In the genomic region with DNA sequence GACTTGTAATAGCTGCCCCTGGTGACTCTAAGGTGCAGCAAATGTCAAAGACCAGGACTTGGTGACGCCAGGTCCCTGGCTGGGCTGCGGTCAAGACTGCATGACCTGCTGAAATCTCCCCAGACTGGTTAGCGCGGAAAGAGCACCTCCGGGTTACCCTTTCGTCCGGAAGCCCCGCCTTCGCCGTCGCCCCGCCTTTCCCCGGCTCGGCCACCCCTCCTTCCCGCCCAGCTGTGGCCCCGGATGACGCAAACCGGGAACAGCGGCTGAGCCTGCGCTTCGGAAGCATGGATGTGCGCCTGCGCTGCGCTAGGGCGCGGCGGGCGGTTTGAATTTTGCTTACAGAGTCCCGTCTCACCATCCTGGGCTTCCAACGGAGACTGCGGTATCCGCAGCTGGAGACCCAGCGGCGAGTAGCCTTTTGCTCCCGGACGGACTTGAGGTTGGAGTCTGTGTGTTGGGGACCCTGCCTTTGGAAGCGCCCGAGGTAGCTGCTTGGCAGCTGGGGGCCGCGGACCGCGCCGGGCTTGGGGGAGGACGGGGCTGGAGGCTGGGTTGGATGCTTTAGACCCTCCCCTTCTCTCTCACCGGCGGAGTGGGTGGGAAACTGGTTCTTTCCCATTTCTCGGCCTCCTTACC, we compare ENCODE assay signal across 8 cellular contexts. TPM values are rescaled to one million over a fixed set of nuclear protein-coding genes. Genes with fewer than 3 reads are reported as not detected.
DNase-seq lines count a peak whose midpoint lies in the region; ATAC-seq, FAIRE-seq and TF ChIP-seq lines count a peak whose summit lies in the region.

SKA1 (plus strand) TSS at position 294 of the 639 bp plus-strand sequence. CDS start 785 bp downstream, outside the sequence.

- CTCF ChIA-PET in AG04449 (lab: Yijun Ruan, JAX): interaction anchor here (1.5 to 3.7 kb wide), 2 partner anchors 18 to 54 kb away, joined by 3 to 27 read pairs; no protein-coding TSS in a partner anchor

- H3K36me3 ChIP-seq in small intestine (ENCODE audit: control insufficient read depth in 2 of 2, insufficient read depth in 2 of 2, low read length in 2 of 2): no peaks in the 10 kb centered on the region

- 0 to 1% (median 0%) methylated on average over 43 to 47 of the region's 47 CpGs for WGBS in small intestine, 3 donors

- TF ChIP-seq CTCF in AG04449 (IDR thresholded peaks at IDR 0.05; ENCODE audit: insufficient read depth, low read length, missing control alignments) (no peak), WI38 (IDR thresholded peaks at IDR 0.05; ENCODE audit: low read depth, low read length) (no peak), cardiac fibroblast (IDR thresholded peaks at IDR 0.05; ENCODE audit: low read depth, low read length) (no peak)

- ATAC-seq in GM18907 (IDR thresholded peaks at IDR 0.05; ENCODE audit: unreplicated experiment) (peak; percentile 94), HG03159 (IDR thresholded peaks at IDR 0.05; ENCODE audit: unreplicated experiment) (peak; percentile 93)

- H3K27ac ChIP-seq in small intestine (ENCODE audit: low read depth in 1 of 2, low read length in 1 of 2): peak within 1 kb of the TSS; percentile 78 to 92

- POLR2A ChIA-PET in AG04449 (lab: Yijun Ruan, JAX): interaction anchor here (0.5 to 0.9 kb wide), 2 partner anchors 13 to 93 kb away, joined by 3 to 4 read pairs; partner anchors contain the start of gene MBD1

- H3K4me3 ChIP-seq in AG04449 (ENCODE audit: low read depth, low read length): peak within 1 kb of the TSS; percentile 94
- H3K4me3 ChIP-seq in WI38 (ENCODE audit: low read depth, low read length): peak within 1 kb of the TSS; percentile 80
- H3K4me3 ChIP-seq in cardiac fibroblast (replicated peaks in 1 of 2; ENCODE audit: low read depth in 2 of 2, low read length in 2 of 2): peak within 1 kb of the TSS; percentile 70 to 77
- peak within 1 kb of the TSS; percentile 17 to 56 for H3K4me3 ChIP-seq in small intestine (ENCODE audit: low read depth in 1 of 2, low read length in 2 of 2)

- FAIRE-seq in small intestine (lab: Jason Lieb, UNC): no peak

- H3K9me3 ChIP-seq in small intestine (ENCODE audit: control insufficient read depth, low read depth): no peaks in the 10 kb centered on the region

- H3K4me1 ChIP-seq in small intestine (ENCODE audit: control insufficient read depth in 2 of 2, insufficient read depth in 1 of 2, low read depth in 1 of 2, low read length in 1 of 2): no peaks in the 10 kb centered on the region

- no peaks in the 10 kb centered on the region for H3K27me3 ChIP-seq in small intestine (ENCODE audit: control insufficient read depth in 2 of 2, insufficient read depth in 2 of 2, low read length in 2 of 2)

- DNase-seq in AG04449 (ENCODE audit: low read depth, low spot score) (peak; percentile 23), NCI-H2227 treated with DMSO at 0.1 percent for 48 hours (lab: John Stamatoyannopoulos, UW) (peak; percentile 91), cardiac fibroblast (ENCODE audit: low read depth in 2 of 2) (peak; percentile 93 to 96), iPS-NIHi11 (ENCODE audit: low spot score) (peak; percentile 99), small intestine (peak; percentile 96)

RNA-seq across cellular contexts. Expression of gene SKA1, which starts in this region (rescaled TPM):
- polyA plus RNA-seq in small intestine: 1 to 10 TPM in 1 of 3 donors, under 1 TPM in 1, not detected in 1; 0.67 to 7.9 TPM

Comparison
In these comparisons a context has a peak if more than half of its experiments do, and no peak if none do; other contexts are left out.
1. Peak in every context shown above with its lines: DNase-seq, ATAC-seq, H3K4me3 ChIP-seq and H3K27ac ChIP-seq.
2. DNase-seq: peak in every context shown above with its lines; median percentile 99 in iPS-NIHi11; 96 in small intestine; 94 in cardiac fibroblast; 91 in NCI-H2227 treated with DMSO at 0.1 percent for 48 hours; 23 in AG04449.
3. H3K4me3 ChIP-seq: peak in every context shown above with its lines; median percentile 94 in AG04449; 80 in WI38; 74 in cardiac fibroblast; 36 in small intestine.